13 cellular contexts compared by ENCODE assay signal in the genomic region with DNA sequence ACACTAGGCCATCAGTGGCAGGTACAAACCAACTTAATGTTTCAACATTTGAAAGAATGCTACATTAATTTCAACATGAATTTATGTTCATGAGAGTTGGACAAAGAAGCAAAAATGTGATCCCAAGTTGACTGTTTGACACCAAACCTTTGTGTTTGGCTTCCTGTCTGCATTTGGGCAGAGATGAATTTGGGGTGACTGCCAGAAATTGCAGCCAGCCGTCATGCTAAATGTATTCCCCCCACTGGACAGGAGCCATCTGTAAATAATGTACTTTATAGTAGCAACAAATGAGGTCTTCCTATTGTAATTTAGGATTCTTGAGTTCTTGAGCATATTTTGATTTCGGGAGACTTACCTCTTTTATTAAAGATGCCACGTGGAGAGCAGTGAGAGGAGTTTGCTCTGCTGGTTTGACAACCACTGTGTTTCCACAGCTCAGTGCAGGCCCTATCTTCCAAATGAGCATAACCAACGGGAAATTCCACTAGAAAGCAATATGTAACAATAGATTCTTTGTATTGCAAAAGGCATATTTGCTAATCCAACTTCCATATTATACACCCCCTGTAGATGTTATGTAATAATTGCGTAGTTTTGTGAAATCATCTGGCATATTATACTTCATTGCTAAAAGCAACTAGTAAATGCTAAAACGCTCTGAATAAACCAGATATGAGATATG. TPM values are rescaled to one million over a fixed set of nuclear protein-coding genes. Genes with fewer than 3 reads are reported as not detected.
DNase-seq lines count a peak whose midpoint lies in the region; ATAC-seq and TF ChIP-seq lines count a peak whose summit lies in the region.
"Had no signal": no experiment of that assay in that cellular context is flagged by ENCODE, and none has a peak within 500 bp of the region (broad histone marks: within the 10 kb centered on the region; RNA-seq: fewer than 3 reads in every experiment).

No MANE protein-coding gene starts in this region.

- no peaks in the 10 kb centered on the region for H3K36me3 ChIP-seq in spleen
- H3K36me3 ChIP-seq: HAP-1 had no signal

- peak overlapping the region in 5 of 8 donors; percentile 30 to 76 (median 51) for H3K27ac ChIP-seq in spleen

- no peak for ATAC-seq in activated CD4-positive, CD25-positive, alpha-beta regulatory T cell treated with anti-CD3 and anti-CD28 coated beads, Interleukin-2, amount 50 U/mL, for 24 hours
- ATAC-seq: natural killer cell treated with Interleukin-12 subunit alpha and Interleukin-12 subunit beta and Interleukin-15 and Interleukin-18, amount 100 ng/mL, for 72 hours had no signal

- peak; percentile 9 for DNase-seq in HS-5 (ENCODE audit: low read depth)
- peak; percentile 6 for DNase-seq in SKM-1 (lab: John Stamatoyannopoulos, UW; ENCODE audit: unreplicated experiment)
- DNase-seq in fibroblast of the aortic adventitia (ENCODE audit: low read depth) = peak; percentile 41
- DNase-seq in spleen = no peak
- DNase-seq in NCI-H1417 treated with DMSO at 0.1 percent for 48 hours (lab: John Stamatoyannopoulos, UW) = no peak
- DNase-seq in LoVo (ENCODE audit: low spot score) = no peak
- DNase-seq: activated CD4-positive, alpha-beta T cell treated with anti-CD3 and anti-CD28 coated beads for 48 hours; NK-92 treated with Interleukin-12 subunit alpha and Interleukin-12 subunit beta, amount 100 ng/mL, for 24 hours; small intestine; stomach had no signal

- H3K4me3 ChIP-seq in fibroblast of the aortic adventitia (ENCODE audit: low read depth, low read length) (no peak overlapping the region), spleen (no peak overlapping the region)
- H3K4me3 ChIP-seq: HAP-1, stomach had no signal

- no peak for TF ChIP-seq POLR2A in spleen (IDR thresholded peaks at IDR 0.05)

- intact Hi-C loops in spleen (cut with DNase I; ENCODE audit: low total_unique reads) = no loop called here

- TF ChIP-seq CTCF in fibroblast of the aortic adventitia (IDR thresholded peaks at IDR 0.05; ENCODE audit: insufficient read depth, low read length) = no peak
- TF ChIP-seq CTCF in spleen (IDR thresholded peaks at IDR 0.05 in 8 of 11, conservative IDR thresholded peaks at IDR 0.05 in 3 of 11) = no peak

- no peaks in the 10 kb centered on the region for H3K9me3 ChIP-seq in spleen
- H3K9me3 ChIP-seq: HAP-1, stomach had no signal

- WGBS in spleen, 5 donors = 32 to 70% (median 51%) methylated on average over 6 of the region's 6 CpGs

- H3K27me3 ChIP-seq in spleen (replicated peaks in 1 of 7) = no peaks in the 10 kb centered on the region
- H3K27me3 ChIP-seq: stomach had no signal

- H3K4me1 ChIP-seq in spleen = peaks cover 0 to 14% (median 6%) of the 10 kb centered on the region in 6 donors
- H3K4me1 ChIP-seq: HAP-1 had no signal

RNA-seq across cellular contexts. Expression of a gene that starts 27.6 kb away (rescaled TPM):
- total RNA-seq in fibroblast of the aortic adventitia (ENCODE audit: low replicate concordance) (8.8 and 65.4 TPM in 2 replicates), spleen (100 to 1,000 TPM in 2 of 7 donors, 10 to 100 TPM in 5; 55.7 to 129 (median 71.9) TPM)
- polyA plus RNA-seq in spleen = 10 to 100 TPM; 19.1 to 63.4 (median 26.2) TPM
- total RNA-seq: natural killer cell treated with Interleukin-12 subunit alpha and Interleukin-12 subunit beta and Interleukin-15 and Interleukin-18, amount 100 ng/mL, for 72 hours had no signal

Comparison
In these comparisons a context has a peak if more than half of its experiments do, and no peak if none do; other contexts are left out.
1. DNase-seq: peak in HS-5 (single experiment), SKM-1 (single experiment) and fibroblast of the aortic adventitia (single experiment); none in spleen (single experiment), NCI-H1417 treated with DMSO at 0.1 percent for 48 hours (single experiment) and LoVo (single experiment).